Comparison of ENCODE assay signal across 21 cellular contexts in the genomic region with DNA sequence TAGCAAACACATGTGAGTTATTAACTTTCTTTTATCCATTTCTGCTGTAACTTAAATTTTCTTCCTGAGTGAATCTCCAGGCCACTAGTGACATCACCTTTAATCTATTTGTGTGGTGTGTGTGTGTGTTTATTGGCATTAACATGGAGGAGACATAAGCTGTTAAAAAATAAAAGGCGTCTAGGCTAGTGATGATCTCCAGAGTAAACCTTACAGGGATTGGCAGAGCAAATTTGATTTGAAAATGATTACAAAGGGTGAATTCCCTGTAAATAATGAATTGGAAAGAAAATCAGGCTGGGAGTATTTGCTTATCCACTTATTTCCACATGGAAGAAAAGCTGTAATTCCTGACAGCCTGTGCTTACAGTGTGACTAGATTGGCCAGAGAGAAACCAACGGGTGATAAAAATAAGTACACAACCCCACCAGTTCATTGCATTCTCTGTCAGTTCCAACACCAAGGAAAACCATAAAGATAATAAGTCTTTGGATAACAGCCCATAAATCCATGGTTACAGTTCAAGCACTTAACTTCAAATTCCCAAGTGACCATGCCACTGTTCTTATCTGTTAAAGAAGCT.
A peak's percentile ranks its signal among the peaks of the same experiment; 100 is the strongest.
DNase-seq lines count a peak whose midpoint lies in the region; ATAC-seq, FAIRE-seq and TF ChIP-seq lines count a peak whose summit lies in the region.
"Had no signal": no experiment of that assay in that cellular context is flagged by ENCODE, and none has a peak within 500 bp of the region (broad histone marks: within the 10 kb centered on the region; RNA-seq: fewer than 3 reads in every experiment).

No MANE protein-coding gene starts in this region.

- FAIRE-seq in small intestine (lab: Jason Lieb, UNC) (no peak), RCC 7860 (lab: Jason Lieb, UNC) (no peak)
- FAIRE-seq: kidney had no signal

- H3K9me3 ChIP-seq in small intestine (ENCODE audit: control insufficient read depth, low read depth), result no peaks in the 10 kb centered on the region
- H3K9me3 ChIP-seq: body of pancreas, heart right ventricle had no signal

- TF ChIP-seq CTCF in fibroblast of the aortic adventitia (IDR thresholded peaks at IDR 0.05; ENCODE audit: insufficient read depth, low read length), result no peak

- no peaks in the 10 kb centered on the region for H3K36me3 ChIP-seq in small intestine (ENCODE audit: control insufficient read depth in 2 of 2, insufficient read depth in 2 of 2, low read length in 2 of 2)
- H3K36me3 ChIP-seq: heart right ventricle had no signal

- peaks cover 0 to 3% of the 10 kb centered on the region in 2 donors for H3K4me1 ChIP-seq in small intestine (ENCODE audit: control insufficient read depth in 2 of 2, insufficient read depth in 1 of 2, low read depth in 1 of 2, low read length in 1 of 2)
- H3K4me1 ChIP-seq: body of pancreas had no signal

- H3K4me3 ChIP-seq in fibroblast of the aortic adventitia (ENCODE audit: low read depth, low read length) (no peak overlapping the region), small intestine (ENCODE audit: low read depth in 1 of 2, low read length in 2 of 2) (no peak overlapping the region)
- H3K4me3 ChIP-seq: body of pancreas, heart right ventricle had no signal

- no peak for ATAC-seq in HG02610 (IDR thresholded peaks at IDR 0.05; ENCODE audit: unreplicated experiment)
- ATAC-seq: body of pancreas, esophagus mucosa, heart right ventricle, right cardiac atrium had no signal

- peak; percentile 37 for DNase-seq in NCI-H345 (lab: John Stamatoyannopoulos, UW)
- no peak for DNase-seq in NCI-H345 treated with DMSO at 0.1 percent for 48 hours (lab: John Stamatoyannopoulos, UW; ENCODE audit: unreplicated experiment)
- peak; percentile 95 for DNase-seq in NCI-H446 treated with DMSO at 0.1 percent for 48 hours (lab: John Stamatoyannopoulos, UW)
- peak; percentile 44 for DNase-seq in fibroblast of the aortic adventitia (ENCODE audit: low read depth)
- DNase-seq in small intestine, result peak; percentile 8
- no peak for DNase-seq in RCC 7860 (ENCODE audit: low spot score)
- no peak for DNase-seq in activated naive CD4-positive, alpha-beta T cell treated with Interleukin-2 at 50 U/mL for 16 hours
- DNase-seq: activated CD4-positive, alpha-beta T cell treated with anti-CD3 and anti-CD28 coated beads, Interleukin-2, amount 50 U/mL, for 1 hour; activated naive CD4-positive, alpha-beta T cell treated with anti-CD3 and anti-CD28 coated beads, Interleukin-2, amount 10 ng/mL, durations not matched to agents 7 days and 5 days; activated T-cell treated with anti-CD3 and anti-CD28 coated beads for 4 hours; body of pancreas; GDM1; heart right ventricle; Kasumi-1; kidney; NCI-H2171; OCI-M1; right cardiac atrium; stimulated activated CD4-positive, alpha-beta T cell treated with anti-CD3 and anti-CD28 coated beads, Interleukin-2, amount 100 ng/mL, for 24 hours had no signal

- H3K27me3 ChIP-seq in small intestine (ENCODE audit: control insufficient read depth in 2 of 2, insufficient read depth in 2 of 2, low read length in 2 of 2), result no peaks in the 10 kb centered on the region
- H3K27me3 ChIP-seq: body of pancreas, heart right ventricle had no signal

- WGBS in small intestine, 3 donors, result 26 to 62% (median 41%) methylated on average over 2 of the region's 2 CpGs

- no peak overlapping the region for H3K27ac ChIP-seq in small intestine (ENCODE audit: low read depth in 1 of 2, low read length in 1 of 2)
- H3K27ac ChIP-seq: body of pancreas, heart right ventricle had no signal

Comparison
In these comparisons a context has a peak if more than half of its experiments do, and no peak if none do; other contexts are left out.
1. DNase-seq: peak in NCI-H345 (single experiment), NCI-H446 treated with DMSO at 0.1 percent for 48 hours (single experiment), fibroblast of the aortic adventitia (single experiment) and small intestine (single experiment); none in NCI-H345 treated with DMSO at 0.1 percent for 48 hours (single experiment), RCC 7860 (single experiment) and activated naive CD4-positive, alpha-beta T cell treated with Interleukin-2 at 50 U/mL for 16 hours (single experiment).